Comparison of ENCODE assay signal across 33 cellular contexts in genomic region chr1:43174873-43175272, GRCh38. TPM values are rescaled to one million over a fixed set of nuclear protein-coding genes. Genes with fewer than 3 reads are reported as not detected.
DNase-seq lines count a peak whose midpoint lies in the region; ATAC-seq and TF ChIP-seq lines count a peak whose summit lies in the region.
"Had no signal": no experiment of that assay in that cellular context is flagged by ENCODE, and none has a peak within 500 bp of the region (broad histone marks: within the 10 kb centered on the region; RNA-seq: fewer than 3 reads in every experiment).

No MANE protein-coding gene starts in this region.

- H3K4me1 ChIP-seq in HEK293 (ENCODE audit: control insufficient read depth, insufficient read depth, low read length) (no peaks in the 10 kb centered on the region), GM23248 (ENCODE audit: insufficient read depth) (0 out of 2 replicates have a peak, but pooled peaks cover 11% of the 10 kb centered on the region)
- H3K4me1 ChIP-seq: BE2C had no signal

- H4K20me1 ChIP-seq in GM23248 (ENCODE audit: insufficient read depth), result no peaks in the 10 kb centered on the region

- no peaks in the 10 kb centered on the region for H3K27me3 ChIP-seq in GM23248 (replicated peaks; ENCODE audit: insufficient read depth)
- H3K27me3 ChIP-seq: BE2C; BLaER1; BLaER1 treated with 17β-estradiol and CSF1 and Interleukin-3, amounts not matched to agents 10 nM and 100 nM had no signal

- H3K79me2 ChIP-seq in GM23248 (ENCODE audit: insufficient read depth), result peaks cover 24% of the 10 kb centered on the region

- no peak overlapping the region for H3K27ac ChIP-seq in HEK293 (ENCODE audit: extremely low read depth, low read depth, low read length)
- no peak overlapping the region for H3K27ac ChIP-seq in GM23248
- H3K27ac ChIP-seq: 22Rv1; A549; BLaER1; BLaER1 treated with 17β-estradiol and CSF1 and Interleukin-3, amounts not matched to agents 10 nM and 100 nM; C4-2B had no signal

- no peak overlapping the region for H3K27ac Mint-ChIP-seq in T-helper 17 cell
- H3K27ac Mint-ChIP-seq in neural crest cell (ENCODE audit: unreplicated experiment), result no peak overlapping the region
- H3K27ac Mint-ChIP-seq: B cell; CD14-positive monocyte; CD4-positive, alpha-beta memory T cell; CD4-positive, alpha-beta T cell; CD4-positive, CD25-positive, alpha-beta regulatory T cell; CD8-positive, alpha-beta memory T cell; CD8-positive, alpha-beta T cell had no signal

- H3K4me3 Mint-ChIP-seq in T-helper 17 cell (peak overlapping the region; percentile 25), neural crest cell (peak overlapping the region; percentile 29)
- H3K4me3 Mint-ChIP-seq: B cell; CD4-positive, alpha-beta memory T cell; CD4-positive, CD25-positive, alpha-beta regulatory T cell; CD8-positive, alpha-beta memory T cell; CD8-positive, alpha-beta T cell had no signal

- TF ChIP-seq CTCF in HEK293 (tag by site-specific recombination; IDR thresholded peaks at IDR 0.05), result no peak
- no peak for TF ChIP-seq CTCF in neural crest cell (conservative IDR thresholded peaks at IDR 0.05)

- H3K9me3 ChIP-seq in HEK293 (ENCODE audit: control insufficient read depth, insufficient read depth, low read depth, low read length) (no peaks in the 10 kb centered on the region), T-helper 17 cell (ENCODE audit: control insufficient read depth, low read length, poor library complexity, severe bottlenecking) (no peaks in the 10 kb centered on the region), GM23248 (ENCODE audit: low read depth) (no peaks in the 10 kb centered on the region)
- H3K9me3 ChIP-seq: A549; BE2C; BLaER1; BLaER1 treated with 17β-estradiol and CSF1 and Interleukin-3, amounts not matched to agents 10 nM and 100 nM; Caco-2 had no signal

- H3K36me3 ChIP-seq in HEK293 (ENCODE audit: control insufficient read depth in 2 of 2, insufficient read depth in 1 of 2, low read length in 2 of 2) (peaks cover 0 to 10% of the 10 kb centered on the region in 2 experiments; a peak in 1 of 3 replicates), GM23248 (ENCODE audit: low read depth) (peaks cover 6% of the 10 kb centered on the region)
- H3K36me3 ChIP-seq: BE2C had no signal

- no peak overlapping the region for H2AFZ ChIP-seq in GM23248

- intact Hi-C loops in left cardiac atrium (cut with DNase I), result no loop called here

- H3K4me3 ChIP-seq in HEK293 (ENCODE audit: low read depth, low read length) (no peak overlapping the region), GM23248 (no peak overlapping the region)
- H3K4me3 ChIP-seq: A549; BLaER1; BLaER1 treated with 17β-estradiol and CSF1 and Interleukin-3, amounts not matched to agents 10 nM and 100 nM had no signal

- CTCF ChIA-PET in HEK293 (lab: Yijun Ruan, JAX), result interaction anchor here (0.7 kb wide), 1 partner anchor 72 kb away, joined by 4 read pairs; no protein-coding TSS in a partner anchor

- no peaks in the 10 kb centered on the region for H3K9me3 Mint-ChIP-seq in neural crest cell
- H3K9me3 Mint-ChIP-seq: CD4-positive, alpha-beta memory T cell; CD4-positive, alpha-beta T cell; CD4-positive, CD25-positive, alpha-beta regulatory T cell; CD8-positive, alpha-beta memory T cell; CD8-positive, alpha-beta T cell had no signal

- ATAC-seq in T-helper 17 cell, result no peak
- no peak for ATAC-seq in left cardiac atrium
- ATAC-seq: A549; CD8-positive, alpha-beta T cell had no signal

- in situ Hi-C loops in GM23248 (cut with MboI), result no loop called here

- DNase-seq in T-helper 17 cell (no peak), neural crest cell (ENCODE audit: low read depth, low spot score) (no peak), mucosa of gallbladder (ENCODE audit: low spot score) (no peak), left cardiac atrium (no peak), GM23248 (no peak)
- DNase-seq: 8988T; ACHN; AML-193; BE2C; C1 segment of cervical spinal cord; Caco-2; Calu3; CD4-positive, alpha-beta memory T cell; CD4-positive, alpha-beta T cell; CD4-positive, CD25-positive, alpha-beta regulatory T cell; CD8-positive, alpha-beta memory T cell; CD8-positive, alpha-beta T cell; COR-L47; DMS 273 treated with DMSO at 0.1 percent for 48 hours; DMS153; DMS53; DMS79; DMS79 treated with DMSO at 0.1 percent for 48 hours; DND-41; EL had no signal

- H3K9me2 ChIP-seq in GM23248 (ENCODE audit: insufficient read depth), result no peaks in the 10 kb centered on the region

- H3K36me3 Mint-ChIP-seq in T-helper 17 cell (ENCODE audit: low read depth), result peaks cover 7% of the 10 kb centered on the region
- H3K36me3 Mint-ChIP-seq in neural crest cell (ENCODE audit: low read depth), result peaks cover 6% of the 10 kb centered on the region

- H3K27me3 Mint-ChIP-seq in T-helper 17 cell, result peaks cover 26% of the 10 kb centered on the region
- peaks cover 29% of the 10 kb centered on the region for H3K27me3 Mint-ChIP-seq in neural crest cell (ENCODE audit: low read depth)

- WGBS in GM23248 (ENCODE audit: low coverage in 1 of 2, low lambda C conversion rate in 2 of 2, missing lambda C conversion rate in 2 of 2), 2 experiments, result 18% methylated on average over 2 of the region's 2 CpGs

- peaks cover 20% of the 10 kb centered on the region for H3K4me1 Mint-ChIP-seq in T-helper 17 cell
- H3K4me1 Mint-ChIP-seq in neural crest cell, result peaks cover 20% of the 10 kb centered on the region

- H3K9ac ChIP-seq in GM23248, result no peak overlapping the region
- H3K9ac ChIP-seq: BLaER1; BLaER1 treated with 17β-estradiol and CSF1 and Interleukin-3, amounts not matched to agents 10 nM and 100 nM had no signal

- POLR2A ChIA-PET in HEK293 (lab: Yijun Ruan, JAX), result no interaction called here

- no peak overlapping the region for H3K4me2 ChIP-seq in GM23248 (ENCODE audit: unreplicated experiment)
- H3K4me2 ChIP-seq: A549; BLaER1; BLaER1 treated with 17β-estradiol and CSF1 and Interleukin-3, amounts not matched to agents 10 nM and 100 nM had no signal

- H3F3A ChIP-seq in GM23248 (ENCODE audit: insufficient read depth), result no peaks in the 10 kb centered on the region

TF ChIP-seq in HEK293, 187 proteins besides CTCF, POLR2A, EP300 and RAD21:
- no peak for TF ChIP-seq ZNF148 (tag by site-specific recombination; IDR thresholded peaks at IDR 0.05; ENCODE audit: borderline replicate concordance)
- TF ChIP-seq ZNF423 (tag by site-specific recombination; IDR thresholded peaks at IDR 0.05), result no peak
- TF ChIP-seq ZNF707 (tag by site-specific recombination; IDR thresholded peaks at IDR 0.05), result no peak
- TF ChIP-seq ZNF629 (tag by site-specific recombination; IDR thresholded peaks at IDR 0.05), result no peak
- no peak for TF ChIP-seq ZFP3 (tag by site-specific recombination; IDR thresholded peaks at IDR 0.05; ENCODE audit: low read depth)
- peak; percentile 54 for TF ChIP-seq SCRT1 (tag by site-specific recombination; IDR thresholded peaks at IDR 0.05; ENCODE audit: borderline replicate concordance)
- no peak for TF ChIP-seq ZNF843 (tag by site-specific recombination; IDR thresholded peaks at IDR 0.05)
- TF ChIP-seq MEIS1 (CRISPR knock-in tag; IDR thresholded peaks at IDR 0.05; ENCODE audit: borderline replicate concordance), result no peak
- TF ChIP-seq ZBTB17 (tag by site-specific recombination; IDR thresholded peaks at IDR 0.05), result no peak
- TF ChIP-seq ZNF138 (tag by site-specific recombination; IDR thresholded peaks at IDR 0.05; ENCODE audit: borderline replicate concordance), result no peak
- TF ChIP-seq SCRT2 (tag by site-specific recombination; IDR thresholded peaks at IDR 0.05), result peak; percentile 69
- no peak for TF ChIP-seq GLIS1 (tag by site-specific recombination; IDR thresholded peaks at IDR 0.05)
- no peak for TF ChIP-seq ZNF521 (tag by site-specific recombination; IDR thresholded peaks at IDR 0.05)
- TF ChIP-seq ZNF791 (tag by site-specific recombination; IDR thresholded peaks at IDR 0.05), result no peak

RNA-seq across cellular contexts. Expression of gene CFAP57, which starts 2.7 kb away (rescaled TPM):
- total RNA-seq in T-helper 17 cell (not detected), neural crest cell (0.77 and 0.86 TPM in 2 replicates), mucosa of gallbladder (0.75 TPM), left cardiac atrium (under 1 TPM in 1 of 2 donors, not detected in 1; 0.13 TPM)
- 0.32 and 0.63 TPM in 2 replicates for total RNA-seq in GM23248 (2014; rRNA removed; shearing (Covaris generic))
- polyA plus RNA-seq in GM23248 (2016; fragmentation: Nextera tagmentation; extraction: Ambion mirVana), result 0.32 and 0.35 TPM in 2 replicates
- total RNA-seq: CD4-positive, alpha-beta memory T cell; CD4-positive, alpha-beta T cell; CD4-positive, CD25-positive, alpha-beta regulatory T cell; CD8-positive, alpha-beta T cell had no signal
- polyA plus RNA-seq: CD8-positive, alpha-beta memory T cell had no signal

RNA-seq across cellular contexts. Expression of gene EBNA1BP2, which starts 2.8 kb away (rescaled TPM):
- 10 to 100 TPM; 20.8 to 24.9 TPM for total RNA-seq in T-helper 17 cell
- total RNA-seq in neural crest cell, result 55.9 and 57.3 TPM in 2 replicates
- 31.9 TPM for total RNA-seq in mucosa of gallbladder
- 10 to 100 TPM; 26.3 to 37.0 TPM for total RNA-seq in left cardiac atrium
- 113 and 120 TPM in 2 replicates for total RNA-seq in GM23248 (2014; rRNA removed; shearing (Covaris generic))
- 162 and 164 TPM in 2 replicates for polyA plus RNA-seq in GM23248 (2016; fragmentation: Nextera tagmentation; extraction: Ambion mirVana)
